In the genomic region with DNA sequence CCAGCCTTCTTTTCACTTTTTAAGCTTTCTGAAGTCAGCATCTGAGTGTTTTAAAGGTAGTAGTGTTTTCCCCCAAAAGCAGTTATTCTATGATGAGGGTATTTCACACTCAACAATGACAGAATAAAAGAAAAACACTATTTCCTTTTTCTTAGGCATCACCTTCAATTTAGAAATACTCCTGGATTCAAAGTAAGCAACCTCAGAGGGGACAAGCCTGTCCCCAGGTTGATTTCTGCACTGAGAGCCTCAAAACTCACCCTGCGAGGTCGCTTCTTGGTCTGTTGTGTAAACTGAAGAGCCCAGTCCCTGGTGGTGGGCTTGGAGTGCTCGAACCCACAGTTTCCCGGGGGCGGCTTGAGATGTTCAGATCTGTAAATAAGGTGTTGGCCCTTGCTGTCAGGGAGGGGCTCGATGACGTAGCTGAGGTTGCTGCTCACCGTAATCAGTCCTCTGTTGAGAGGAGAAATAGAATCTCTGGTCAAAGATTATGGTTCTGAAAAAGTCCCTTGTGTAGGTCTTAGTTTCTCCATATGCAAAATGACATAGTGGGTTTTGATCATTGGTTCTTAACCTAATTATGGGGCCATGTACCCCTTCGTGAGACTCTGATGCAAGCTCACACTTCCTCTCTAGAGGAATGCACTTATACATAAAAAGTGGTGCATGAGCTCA, we compare ENCODE assay signal across 1 cellular context.
TF ChIP-seq lines count a peak whose summit lies in the region.

No MANE protein-coding gene starts in this region.

TF ChIP-seq in GM23338, 12 proteins besides CTCF, POLR2A, EP300 and RAD21:
- TF ChIP-seq, protein P1, sequence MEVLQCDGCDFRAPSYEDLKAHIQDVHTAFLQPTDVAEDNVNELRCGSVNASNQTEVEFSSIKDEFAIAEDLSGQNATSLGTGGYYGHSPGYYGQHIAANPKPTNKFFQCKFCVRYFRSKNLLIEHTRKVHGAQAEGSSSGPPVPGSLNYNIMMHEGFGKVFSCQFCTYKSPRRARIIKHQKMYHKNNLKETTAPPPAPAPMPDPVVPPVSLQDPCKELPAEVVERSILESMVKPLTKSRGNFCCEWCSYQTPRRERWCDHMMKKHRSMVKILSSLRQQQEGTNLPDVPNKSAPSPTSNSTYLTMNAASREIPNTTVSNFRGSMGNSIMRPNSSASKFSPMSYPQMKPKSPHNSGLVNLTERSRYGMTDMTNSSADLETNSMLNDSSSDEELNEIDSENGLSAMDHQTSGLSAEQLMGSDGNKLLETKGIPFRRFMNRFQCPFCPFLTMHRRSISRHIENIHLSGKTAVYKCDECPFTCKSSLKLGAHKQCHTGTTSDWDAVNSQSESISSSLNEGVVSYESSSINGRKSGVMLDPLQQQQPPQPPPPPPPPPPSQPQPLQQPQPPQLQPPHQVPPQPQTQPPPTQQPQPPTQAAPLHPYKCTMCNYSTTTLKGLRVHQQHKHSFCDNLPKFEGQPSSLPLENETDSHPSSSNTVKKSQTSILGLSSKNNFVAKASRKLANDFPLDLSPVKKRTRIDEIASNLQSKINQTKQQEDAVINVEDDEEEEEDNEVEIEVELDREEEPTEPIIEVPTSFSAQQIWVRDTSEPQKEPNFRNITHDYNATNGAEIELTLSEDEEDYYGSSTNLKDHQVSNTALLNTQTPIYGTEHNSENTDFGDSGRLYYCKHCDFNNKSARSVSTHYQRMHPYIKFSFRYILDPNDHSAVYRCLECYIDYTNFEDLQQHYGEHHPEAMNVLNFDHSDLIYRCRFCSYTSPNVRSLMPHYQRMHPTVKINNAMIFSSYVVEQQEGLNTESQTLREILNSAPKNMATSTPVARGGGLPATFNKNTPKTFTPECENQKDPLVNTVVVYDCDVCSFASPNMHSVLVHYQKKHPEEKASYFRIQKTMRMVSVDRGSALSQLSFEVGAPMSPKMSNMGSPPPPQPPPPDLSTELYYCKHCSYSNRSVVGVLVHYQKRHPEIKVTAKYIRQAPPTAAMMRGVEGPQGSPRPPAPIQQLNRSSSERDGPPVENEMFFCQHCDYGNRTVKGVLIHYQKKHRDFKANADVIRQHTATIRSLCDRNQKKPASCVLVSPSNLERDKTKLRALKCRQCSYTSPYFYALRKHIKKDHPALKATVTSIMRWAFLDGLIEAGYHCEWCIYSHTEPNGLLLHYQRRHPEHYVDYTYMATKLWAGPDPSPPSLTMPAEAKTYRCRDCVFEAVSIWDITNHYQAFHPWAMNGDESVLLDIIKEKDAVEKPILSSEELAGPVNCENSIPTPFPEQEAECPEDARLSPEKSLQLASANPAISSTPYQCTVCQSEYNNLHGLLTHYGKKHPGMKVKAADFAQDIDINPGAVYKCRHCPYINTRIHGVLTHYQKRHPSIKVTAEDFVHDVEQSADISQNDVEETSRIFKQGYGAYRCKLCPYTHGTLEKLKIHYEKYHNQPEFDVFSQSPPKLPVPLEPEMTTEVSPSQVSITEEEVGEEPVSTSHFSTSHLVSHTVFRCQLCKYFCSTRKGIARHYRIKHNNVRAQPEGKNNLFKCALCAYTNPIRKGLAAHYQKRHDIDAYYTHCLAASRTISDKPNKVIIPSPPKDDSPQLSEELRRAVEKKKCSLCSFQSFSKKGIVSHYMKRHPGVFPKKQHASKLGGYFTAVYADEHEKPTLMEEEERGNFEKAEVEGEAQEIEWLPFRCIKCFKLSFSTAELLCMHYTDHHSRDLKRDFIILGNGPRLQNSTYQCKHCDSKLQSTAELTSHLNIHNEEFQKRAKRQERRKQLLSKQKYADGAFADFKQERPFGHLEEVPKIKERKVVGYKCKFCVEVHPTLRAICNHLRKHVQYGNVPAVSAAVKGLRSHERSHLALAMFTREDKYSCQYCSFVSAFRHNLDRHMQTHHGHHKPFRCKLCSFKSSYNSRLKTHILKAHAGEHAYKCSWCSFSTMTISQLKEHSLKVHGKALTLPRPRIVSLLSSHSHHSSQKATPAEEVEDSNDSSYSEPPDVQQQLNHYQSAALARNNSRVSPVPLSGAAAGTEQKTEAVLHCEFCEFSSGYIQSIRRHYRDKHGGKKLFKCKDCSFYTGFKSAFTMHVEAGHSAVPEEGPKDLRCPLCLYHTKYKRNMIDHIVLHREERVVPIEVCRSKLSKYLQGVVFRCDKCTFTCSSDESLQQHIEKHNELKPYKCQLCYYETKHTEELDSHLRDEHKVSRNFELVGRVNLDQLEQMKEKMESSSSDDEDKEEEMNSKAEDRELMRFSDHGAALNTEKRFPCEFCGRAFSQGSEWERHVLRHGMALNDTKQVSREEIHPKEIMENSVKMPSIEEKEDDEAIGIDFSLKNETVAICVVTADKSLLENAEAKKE (CRISPR knock-in tag; IDR thresholded peaks at IDR 0.05), result no peak
- no peak for TF ChIP-seq EZH2phosphoT487 (IDR thresholded peaks at IDR 0.05; ENCODE audit: unreplicated experiment)
- no peak for TF ChIP-seq JUNB (IDR thresholded peaks at IDR 0.05; ENCODE audit: unreplicated experiment)
- TF ChIP-seq, protein P2, sequence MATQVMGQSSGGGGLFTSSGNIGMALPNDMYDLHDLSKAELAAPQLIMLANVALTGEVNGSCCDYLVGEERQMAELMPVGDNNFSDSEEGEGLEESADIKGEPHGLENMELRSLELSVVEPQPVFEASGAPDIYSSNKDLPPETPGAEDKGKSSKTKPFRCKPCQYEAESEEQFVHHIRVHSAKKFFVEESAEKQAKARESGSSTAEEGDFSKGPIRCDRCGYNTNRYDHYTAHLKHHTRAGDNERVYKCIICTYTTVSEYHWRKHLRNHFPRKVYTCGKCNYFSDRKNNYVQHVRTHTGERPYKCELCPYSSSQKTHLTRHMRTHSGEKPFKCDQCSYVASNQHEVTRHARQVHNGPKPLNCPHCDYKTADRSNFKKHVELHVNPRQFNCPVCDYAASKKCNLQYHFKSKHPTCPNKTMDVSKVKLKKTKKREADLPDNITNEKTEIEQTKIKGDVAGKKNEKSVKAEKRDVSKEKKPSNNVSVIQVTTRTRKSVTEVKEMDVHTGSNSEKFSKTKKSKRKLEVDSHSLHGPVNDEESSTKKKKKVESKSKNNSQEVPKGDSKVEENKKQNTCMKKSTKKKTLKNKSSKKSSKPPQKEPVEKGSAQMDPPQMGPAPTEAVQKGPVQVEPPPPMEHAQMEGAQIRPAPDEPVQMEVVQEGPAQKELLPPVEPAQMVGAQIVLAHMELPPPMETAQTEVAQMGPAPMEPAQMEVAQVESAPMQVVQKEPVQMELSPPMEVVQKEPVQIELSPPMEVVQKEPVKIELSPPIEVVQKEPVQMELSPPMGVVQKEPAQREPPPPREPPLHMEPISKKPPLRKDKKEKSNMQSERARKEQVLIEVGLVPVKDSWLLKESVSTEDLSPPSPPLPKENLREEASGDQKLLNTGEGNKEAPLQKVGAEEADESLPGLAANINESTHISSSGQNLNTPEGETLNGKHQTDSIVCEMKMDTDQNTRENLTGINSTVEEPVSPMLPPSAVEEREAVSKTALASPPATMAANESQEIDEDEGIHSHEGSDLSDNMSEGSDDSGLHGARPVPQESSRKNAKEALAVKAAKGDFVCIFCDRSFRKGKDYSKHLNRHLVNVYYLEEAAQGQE (IDR thresholded peaks at IDR 0.05; ENCODE audit: unreplicated experiment), result no peak
- no peak for TF ChIP-seq ZNF114 (CRISPR knock-in tag; IDR thresholded peaks at IDR 0.05)
- no peak for TF ChIP-seq POLR2AphosphoS5 (IDR thresholded peaks at IDR 0.05; ENCODE audit: low read depth)
- no peak for TF ChIP-seq CREB1 (CRISPR knock-in tag; IDR thresholded peaks at IDR 0.05; ENCODE audit: low read depth)
- no peak for TF ChIP-seq EZH2 (IDR thresholded peaks at IDR 0.05; ENCODE audit: low read depth, unreplicated experiment)
- no peak for TF ChIP-seq NANOG (IDR thresholded peaks at IDR 0.05; ENCODE audit: borderline replicate concordance)
- TF ChIP-seq STAT1 (IDR thresholded peaks at IDR 0.05; ENCODE audit: unreplicated experiment), result no peak
- TF ChIP-seq ZNF331 (CRISPR knock-in tag; IDR thresholded peaks at IDR 0.05; ENCODE audit: low read depth), result no peak
- TF ChIP-seq, protein P3, sequence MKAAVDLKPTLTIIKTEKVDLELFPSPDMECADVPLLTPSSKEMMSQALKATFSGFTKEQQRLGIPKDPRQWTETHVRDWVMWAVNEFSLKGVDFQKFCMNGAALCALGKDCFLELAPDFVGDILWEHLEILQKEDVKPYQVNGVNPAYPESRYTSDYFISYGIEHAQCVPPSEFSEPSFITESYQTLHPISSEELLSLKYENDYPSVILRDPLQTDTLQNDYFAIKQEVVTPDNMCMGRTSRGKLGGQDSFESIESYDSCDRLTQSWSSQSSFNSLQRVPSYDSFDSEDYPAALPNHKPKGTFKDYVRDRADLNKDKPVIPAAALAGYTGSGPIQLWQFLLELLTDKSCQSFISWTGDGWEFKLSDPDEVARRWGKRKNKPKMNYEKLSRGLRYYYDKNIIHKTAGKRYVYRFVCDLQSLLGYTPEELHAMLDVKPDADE (IDR thresholded peaks at IDR 0.05), result no peak
